In genomic region chr15:66706840-66707239, GRCh38 we compare ENCODE assay signal across 14 cellular contexts. TPM values are rescaled to one million over a fixed set of nuclear protein-coding genes. Genes with fewer than 3 reads are reported as not detected.
A peak's percentile ranks its signal among the peaks of the same experiment; 100 is the strongest.
DNase-seq lines count a peak whose midpoint lies in the region; ATAC-seq, FAIRE-seq and TF ChIP-seq lines count a peak whose summit lies in the region.
"Had no signal": no experiment of that assay in that cellular context is flagged by ENCODE, and none has a peak within 500 bp of the region (broad histone marks: within the 10 kb centered on the region; RNA-seq: fewer than 3 reads in every experiment).

No MANE protein-coding gene starts in this region.

- in situ Hi-C loops in IMR-90 (cut with MboI; ENCODE audit: low sequenced_read_pairs), result loop anchor here (5.0 to 25.0 kb wide), 2 partner anchors 65 to 130 kb away; no protein-coding TSS in a partner anchor
- in situ Hi-C loops in transverse colon (cut with MboI; ENCODE audit: low pct_ligation_motif_present in 1 of 4, low pct_unique_long_range_greater_than_20kb in 1 of 4, low sequenced_read_pairs in 3 of 4), result no loop called here
- in situ Hi-C loops in gastrocnemius medialis (cut with MboI; ENCODE audit: low sequenced_read_pairs in 4 of 4), result no loop called here

- H3K27ac ChIP-seq in IMR-90 (ENCODE audit: insufficient read depth, low read length) (peak overlapping the region; percentile 57), endothelial cell of umbilical vein (ENCODE audit: insufficient read depth, low read depth, low read length) (peak overlapping the region; percentile 15), transverse colon (peak overlapping the region; percentile 71 to 84 (median 75)), gastrocnemius medialis (peak overlapping the region in 2 of 4 donors; percentile 47 to 48)
- H3K27ac ChIP-seq in CD8-positive, alpha-beta memory T cell (ENCODE audit: low read depth, low read length), result no peak overlapping the region

- no peak overlapping the region for H3K14ac ChIP-seq in IMR-90 (replicated peaks; ENCODE audit: low read depth, low read length)

- no peak for FAIRE-seq in endothelial cell of umbilical vein (lab: Jason Lieb, UNC)
- FAIRE-seq: D721Med had no signal

- intact Hi-C loops in IMR-90 (cut with micrococcal nuclease), result loop anchor here (2.0 to 10.0 kb wide), 3 partner anchors 80 to 202 kb away; partner anchors contain the start of genes RPL4 and ZWILCH
- intact Hi-C loops in endothelial cell of umbilical vein (cut with micrococcal nuclease), result loop anchor here (1.0 kb wide), 3 partner anchors 39 to 146 kb away; no protein-coding TSS in a partner anchor
- intact Hi-C loops in transverse colon (cut with DNase I; ENCODE audit: low total_unique reads), result no loop called here
- intact Hi-C loops in gastrocnemius medialis (cut with DNase I; ENCODE audit: low total_unique reads), result loop anchor here (10.0 kb wide), 1 partner anchor 322 kb away; the partner anchor contains the start of gene MAP2K1

- H3K4ac ChIP-seq in IMR-90 (ENCODE audit: low read depth, low read length), result peak overlapping the region; percentile 50; the same call in 1 of the 2 replicates

- H2AK9ac ChIP-seq in IMR-90 (replicated peaks; ENCODE audit: low read depth, low read length, poor library complexity), result no peak overlapping the region

- H3K9me1 ChIP-seq in IMR-90 (ENCODE audit: insufficient read depth, low read length) (peaks cover 24% of the 10 kb centered on the region), endothelial cell of umbilical vein (replicated peaks; ENCODE audit: control insufficient read depth, extremely low read depth, insufficient read depth, low read length) (no peaks in the 10 kb centered on the region)

- H2BK5ac ChIP-seq in IMR-90 (ENCODE audit: low read depth, low read length, poor library complexity, severe bottlenecking), result no peak overlapping the region

- dilution Hi-C loops in IMR-90 (cut with HindIII; ENCODE audit: low sequenced_read_pairs, unreplicated experiment), result no loop called here
- dilution Hi-C loops in endothelial cell of umbilical vein (cut with MboI; ENCODE audit: extremely low pct_ligation_motif_present, low sequenced_read_pairs), result no loop called here

- POLR2A ChIA-PET in IMR-90 (lab: Charles Lee; ENCODE audit: unreplicated experiment), result interaction anchor here (0.6 to 1.2 kb wide), 3 partner anchors 13 to 103 kb away, joined by 3 read pairs; no protein-coding TSS in a partner anchor
- POLR2A ChIA-PET in endothelial cell of umbilical vein (lab: Charles Lee), result interaction anchor here (0.6 kb wide), 1 partner anchor 8 kb away, joined by 3 read pairs; no protein-coding TSS in a partner anchor
- POLR2A ChIA-PET in CD8-positive, alpha-beta memory T cell (lab: Charles Lee), result no interaction called here
- POLR2A ChIA-PET in HEK293T (lab: Yijun Ruan, JAX), result interaction anchor here (0.6 to 1.5 kb wide), 8 partner anchors 10 to 145 kb away, joined by 3 to 7 read pairs (median 3); no protein-coding TSS in a partner anchor

- peaks cover 46% of the 10 kb centered on the region for H3K79me2 ChIP-seq in endothelial cell of umbilical vein (ENCODE audit: control insufficient read depth, insufficient read depth, low read length)

- WGBS in IMR-90 (ENCODE audit: extremely low coverage in 2 of 2, insufficient read length in 1 of 2), 2 experiments, result no CpG with 5 or more reads among the region's 6 CpGs
- 53 to 70% methylated on average over 3 to 6 of the region's 6 CpGs for WGBS in transverse colon (ENCODE audit: low coverage in 1 of 2), 2 donors

- ATAC-seq in IMR-90 (ENCODE audit: low read depth), result no peak
- no peak for ATAC-seq in gastrocnemius medialis
- ATAC-seq: activated CD8-positive, alpha-beta T cell treated with anti-CD3 and anti-CD28 coated beads for 36 hours; naive thymus-derived CD8-positive, alpha-beta T cell had no signal

- 0 out of 2 replicates have a peak overlapping the region, but pooled peaks have one; percentile 18 for H3K23ac ChIP-seq in IMR-90 (ENCODE audit: low read depth, low read length)

- H3K9ac ChIP-seq in IMR-90 (ENCODE audit: low read depth, low read length), result peak overlapping the region; percentile 24; the same call in 1 of the 2 replicates
- H3K9ac ChIP-seq in endothelial cell of umbilical vein (replicated peaks; ENCODE audit: extremely low read depth, insufficient read depth, low read length), result no peak overlapping the region

- H2BK20ac ChIP-seq in IMR-90 (ENCODE audit: low read depth, low read length), result no peak overlapping the region

- no peak overlapping the region; a peak in 1 of 4 replicates for H4K8ac ChIP-seq in IMR-90 (ENCODE audit: low read depth in 2 of 2, low read length in 2 of 2)

- H4K5ac ChIP-seq in IMR-90 (ENCODE audit: low read depth, low read length), result no peak overlapping the region

- H3K4me1 ChIP-seq in IMR-90 (ENCODE audit: control insufficient read depth, insufficient read depth, low read length) (peaks cover 34% of the 10 kb centered on the region), endothelial cell of umbilical vein (ENCODE audit: control insufficient read depth, extremely low read depth, insufficient read depth, low read length) (peaks cover 40% of the 10 kb centered on the region), transverse colon (peaks cover 9 to 67% (median 46%) of the 10 kb centered on the region in 4 donors), gastrocnemius medialis (peaks cover 6 to 18% of the 10 kb centered on the region in 2 donors)
- peaks cover 12% of the 10 kb centered on the region for H3K4me1 ChIP-seq in CD8-positive, alpha-beta memory T cell (ENCODE audit: insufficient read depth, low read length)

- TF ChIP-seq EP300 in transverse colon (IDR thresholded peaks at IDR 0.05; ENCODE audit: low read depth), result no peak

- peaks cover 32% of the 10 kb centered on the region for H3K4me1 Mint-ChIP-seq in neural crest cell
- peaks cover 11 to 18% (median 15%) of the 10 kb centered on the region in 3 donors for H3K4me1 Mint-ChIP-seq in CD8-positive, alpha-beta memory T cell

- H3K4me2 ChIP-seq in IMR-90 (ENCODE audit: low read depth, low read length) (peak overlapping the region; percentile 27; the same call in 1 of the 2 replicates), endothelial cell of umbilical vein (ENCODE audit: insufficient read depth, low read length) (no peak overlapping the region)

- DNase-seq in IMR-90 (no peak), endothelial cell of umbilical vein (ENCODE audit: low read depth, low spot score) (no peak), neural crest cell (ENCODE audit: low read depth, low spot score) (no peak), transverse colon (no peak), gastrocnemius medialis (no peak), HEK293T (ENCODE audit: extremely low spot score) (no peak)
- DNase-seq in CD8-positive, alpha-beta memory T cell, result no peak
- DNase-seq: activated CD8-positive, alpha-beta T cell treated with anti-CD3 and anti-CD28 coated beads for 36 hours; activated naive CD4-positive, alpha-beta T cell; GOT3; naive thymus-derived CD8-positive, alpha-beta T cell; T-helper 9 cell had no signal

- peaks cover 21 to 77% of the 10 kb centered on the region in 2 experiments for H3K79me1 ChIP-seq in IMR-90 (ENCODE audit: low read depth in 1 of 2, low read length in 2 of 2)

- no peaks in the 10 kb centered on the region for H3K36me3 Mint-ChIP-seq in neural crest cell (ENCODE audit: low read depth)
- no peaks in the 10 kb centered on the region for H3K36me3 Mint-ChIP-seq in CD8-positive, alpha-beta memory T cell

- peak overlapping the region; percentile 39 for H3K4me3 Mint-ChIP-seq in neural crest cell
- H3K4me3 Mint-ChIP-seq in CD8-positive, alpha-beta memory T cell, result no peak overlapping the region
- H3K4me3 Mint-ChIP-seq: activated CD8-positive, alpha-beta T cell treated with anti-CD3 and anti-CD28 coated beads for 36 hours; naive thymus-derived CD8-positive, alpha-beta T cell had no signal

- no peak overlapping the region for H2AFZ ChIP-seq in IMR-90 (replicated peaks; ENCODE audit: low read length, poor library complexity)
- H2AFZ ChIP-seq in endothelial cell of umbilical vein (ENCODE audit: low read depth, low read length), result peak overlapping the region; percentile 42

- H3K56ac ChIP-seq in IMR-90 (ENCODE audit: extremely low read depth, insufficient read depth, low read length), result no peak overlapping the region

- H2BK15ac ChIP-seq in IMR-90 (ENCODE audit: low read depth, low read length), result no peak overlapping the region

- H4K20me1 ChIP-seq in IMR-90 (ENCODE audit: insufficient read depth, low read length) (peaks cover 42% of the 10 kb centered on the region), endothelial cell of umbilical vein (replicated peaks; ENCODE audit: control insufficient read depth, extremely low read depth, insufficient read depth, low read length) (no peaks in the 10 kb centered on the region)

- CTCF ChIA-PET in IMR-90 (lab: Yijun Ruan, JAX), result interaction anchor here (0.6 to 2.4 kb wide), 3 partner anchors 13 to 145 kb away, joined by 3 to 8 read pairs (median 8); no protein-coding TSS in a partner anchor
- CTCF ChIA-PET in endothelial cell of umbilical vein (lab: Charles Lee), result interaction anchor here (0.8 to 14.2 kb wide), 26 partner anchors 8 to 145 kb away, joined by 3 to 226 read pairs (median 5); no protein-coding TSS in a partner anchor
- CTCF ChIA-PET in CD8-positive, alpha-beta memory T cell (lab: Charles Lee), result no interaction called here
- CTCF ChIA-PET in HEK293T (lab: Yijun Ruan, JAX), result interaction anchor here (0.6 to 4.1 kb wide), 14 partner anchors 13 to 1925 kb away, joined by 3 to 28 read pairs (median 4); no protein-coding TSS in a partner anchor

- H3K18ac ChIP-seq in IMR-90 (ENCODE audit: low read depth, low read length), result no peak overlapping the region

- H3K36me3 ChIP-seq in IMR-90 (ENCODE audit: control insufficient read depth, insufficient read depth, low read length), result peaks cover 4% of the 10 kb centered on the region
- H3K36me3 ChIP-seq in endothelial cell of umbilical vein (ENCODE audit: control insufficient read depth in 2 of 2, extremely low read depth in 1 of 2, insufficient read depth in 2 of 2, low read length in 2 of 2), result no peaks in the 10 kb centered on the region
- no peaks in the 10 kb centered on the region for H3K36me3 ChIP-seq in transverse colon
- no peaks in the 10 kb centered on the region for H3K36me3 ChIP-seq in gastrocnemius medialis
- no peaks in the 10 kb centered on the region for H3K36me3 ChIP-seq in CD8-positive, alpha-beta memory T cell (ENCODE audit: insufficient read depth, low read length)

- H3K9me3 ChIP-seq in IMR-90 (ENCODE audit: control insufficient read depth, insufficient read depth, low read length), result no peaks in the 10 kb centered on the region
- no peaks in the 10 kb centered on the region for H3K9me3 ChIP-seq in endothelial cell of umbilical vein (replicated peaks; ENCODE audit: control insufficient read depth, insufficient read depth, low read length)
- no peaks in the 10 kb centered on the region for H3K9me3 ChIP-seq in transverse colon
- no peaks in the 10 kb centered on the region for H3K9me3 ChIP-seq in gastrocnemius medialis
- no peaks in the 10 kb centered on the region for H3K9me3 ChIP-seq in CD8-positive, alpha-beta memory T cell (ENCODE audit: low read length)

- no peak overlapping the region for H4K91ac ChIP-seq in IMR-90 (ENCODE audit: insufficient read depth, low read depth, low read length)

- H3K27me3 ChIP-seq in IMR-90 (ENCODE audit: control insufficient read depth, insufficient read depth, low read length) (no peaks in the 10 kb centered on the region), endothelial cell of umbilical vein (ENCODE audit: control insufficient read depth in 2 of 2, insufficient read depth in 2 of 2, low read length in 2 of 2) (no peaks in the 10 kb centered on the region), transverse colon (no peaks in the 10 kb centered on the region), gastrocnemius medialis (peaks cover 0 to 5% (median 0%) of the 10 kb centered on the region in 3 donors)
- peaks cover 20% of the 10 kb centered on the region for H3K27me3 ChIP-seq in CD8-positive, alpha-beta memory T cell (ENCODE audit: insufficient read depth, low read length, poor library complexity, severe bottlenecking)

- no peak overlapping the region for H3K27ac Mint-ChIP-seq in neural crest cell (ENCODE audit: unreplicated experiment)
- H3K27ac Mint-ChIP-seq in CD8-positive, alpha-beta memory T cell, result no peak overlapping the region
- H3K27ac Mint-ChIP-seq: activated CD8-positive, alpha-beta T cell treated with anti-CD3 and anti-CD28 coated beads for 36 hours; naive thymus-derived CD8-positive, alpha-beta T cell had no signal

- TF ChIP-seq POLR2A in IMR-90 (IDR thresholded peaks at IDR 0.05; ENCODE audit: low read depth, low read length) (no peak), endothelial cell of umbilical vein (IDR thresholded peaks at IDR 0.05; ENCODE audit: low read depth, low read length) (no peak), transverse colon (IDR thresholded peaks at IDR 0.05) (no peak), gastrocnemius medialis (IDR thresholded peaks at IDR 0.05) (no peak)

- peak overlapping the region; percentile 29; the same call in 1 of the 2 replicates for H2AK5ac ChIP-seq in IMR-90 (ENCODE audit: low read depth, low read length)

- H3K4me3 ChIP-seq in IMR-90 (ENCODE audit: insufficient read depth, low read depth, low read length), result no peak overlapping the region
- no peak overlapping the region for H3K4me3 ChIP-seq in endothelial cell of umbilical vein (replicated peaks in 1 of 3; ENCODE audit: insufficient read depth in 1 of 3, low read depth in 1 of 3, low read length in 3 of 3)
- peak overlapping the region in 1 of 4 donors; percentile 6 for H3K4me3 ChIP-seq in transverse colon
- H3K4me3 ChIP-seq in gastrocnemius medialis, result no peak overlapping the region
- H3K4me3 ChIP-seq in CD8-positive, alpha-beta memory T cell (ENCODE audit: low read length), result no peak overlapping the region

- peaks cover 21% of the 10 kb centered on the region for H3K27me3 Mint-ChIP-seq in neural crest cell (ENCODE audit: low read depth)
- peaks cover 11 to 27% of the 10 kb centered on the region in 2 donors for H3K27me3 Mint-ChIP-seq in CD8-positive, alpha-beta memory T cell

- H2BK120ac ChIP-seq in IMR-90 (ENCODE audit: low read depth, low read length), result no peak overlapping the region

- BruUV-seq in IMR-90 (replicated peaks; lab: Mats Ljungman, UMichigan) (no TSS peak), endothelial cell of umbilical vein (replicated peaks; lab: Mats Ljungman, UMichigan) (no TSS peak)

- TF ChIP-seq CTCF in IMR-90 (conservative IDR thresholded peaks at IDR 0.05; ENCODE audit: low read depth, low read length), result no peak
- TF ChIP-seq CTCF in endothelial cell of umbilical vein (IDR thresholded peaks at IDR 0.05; ENCODE audit: extremely low read depth in 1 of 2, insufficient read depth in 1 of 2, low read depth in 1 of 2, low read length in 2 of 2), result no peak
- no peak for TF ChIP-seq CTCF in neural crest cell (conservative IDR thresholded peaks at IDR 0.05)
- TF ChIP-seq CTCF in transverse colon (IDR thresholded peaks at IDR 0.05), result no peak
- no peak for TF ChIP-seq CTCF in gastrocnemius medialis (IDR thresholded peaks at IDR 0.05 in 4 of 5, conservative IDR thresholded peaks at IDR 0.05 in 1 of 5)

- H3K9me3 Mint-ChIP-seq in neural crest cell, result no peaks in the 10 kb centered on the region
- H3K9me3 Mint-ChIP-seq in CD8-positive, alpha-beta memory T cell, result no peaks in the 10 kb centered on the region
- H3K9me3 Mint-ChIP-seq: activated CD8-positive, alpha-beta T cell treated with anti-CD3 and anti-CD28 coated beads for 36 hours; IgD-negative memory B cell; naive thymus-derived CD8-positive, alpha-beta T cell had no signal

- TF ChIP-seq RAD21 in IMR-90 (IDR thresholded peaks at IDR 0.05; ENCODE audit: low read length), result no peak

RNA-seq across cellular contexts. Expression of gene SMAD6, which starts 4.8 kb away (rescaled TPM):
- 3.6 and 4.8 TPM in 2 replicates for total RNA-seq in IMR-90 (2012; rRNA removed)
- polyA plus RNA-seq in IMR-90 (2012; rRNA removed), result 8.5 and 13.6 TPM in 2 replicates
- polyA plus RNA-seq in IMR-90 (2012; cell fraction: cytosol; rRNA removed), result 4.7 and 9.3 TPM in 2 replicates
- polyA plus RNA-seq in IMR-90 (2012; cell fraction: nucleus; rRNA removed; ENCODE audit: low replicate concordance), result 17.3 and 42.6 TPM in 2 replicates
- 12.4 and 12.5 TPM in 2 replicates for total RNA-seq in endothelial cell of umbilical vein
- polyA plus RNA-seq in endothelial cell of umbilical vein, result 7.3 and 8.8 TPM in 2 replicates
- 3.5 and 4.0 TPM in 2 replicates for polyA plus RNA-seq in endothelial cell of umbilical vein (2011; cell fraction: cytosol; rRNA removed)
- polyA plus RNA-seq in endothelial cell of umbilical vein (2011; cell fraction: nucleus; rRNA removed), result 22.2 and 24.2 TPM in 2 replicates
- polyA plus RNA-seq in endothelial cell of umbilical vein (2012), result 5.8 and 11.3 TPM in 2 replicates
- 28.0 and 29.7 TPM in 2 replicates for polyA minus RNA-seq in endothelial cell of umbilical vein
- 45.7 TPM for polyA minus RNA-seq in endothelial cell of umbilical vein (2011; cell fraction: cytosol; rRNA and poly(A)+ RNA removed)
- 22.4 and 35.7 TPM in 2 replicates for polyA minus RNA-seq in endothelial cell of umbilical vein (2011; cell fraction: nucleus; rRNA and poly(A)+ RNA removed)
- total RNA-seq in neural crest cell, result 4.7 and 5.4 TPM in 2 replicates
- total RNA-seq in transverse colon, result 100 to 1,000 TPM in 1 of 4 donors, 10 to 100 TPM in 1, 1 to 10 TPM in 2; 6.7 to 214 (median 9.3) TPM
- total RNA-seq in gastrocnemius medialis, result 1 to 10 TPM; 2.2 to 3.7 (median 2.4) TPM
- under 1 TPM; 0.04 to 0.26 TPM for total RNA-seq in CD8-positive, alpha-beta memory T cell
- polyA plus RNA-seq in CD8-positive, alpha-beta memory T cell, result not detected
- polyA plus RNA-seq: IgD-negative memory B cell; naive thymus-derived CD8-positive, alpha-beta T cell had no signal
